1 cellular context compared by ENCODE assay signal in the genomic region with DNA sequence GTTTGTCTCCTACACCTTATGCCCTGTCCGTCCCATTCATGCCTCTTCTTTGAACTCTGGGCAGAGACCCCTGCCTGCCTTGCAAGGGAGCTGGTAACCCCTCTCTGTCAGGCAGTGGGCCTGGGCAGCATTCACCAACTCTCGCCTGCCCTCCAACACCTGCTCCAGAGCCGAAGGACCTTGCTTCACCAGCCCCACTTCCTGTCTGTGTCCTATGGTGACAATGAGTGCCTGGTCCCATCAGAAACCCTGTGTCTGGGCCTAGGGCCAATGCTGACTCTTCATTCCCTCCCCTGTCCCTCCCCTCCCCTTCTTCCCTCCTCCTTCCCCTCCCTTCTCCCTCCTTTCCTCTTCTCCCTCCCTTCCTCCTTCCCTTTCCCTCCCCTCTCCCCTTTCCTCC.
TF ChIP-seq lines count a peak whose summit lies in the region.

No MANE protein-coding gene starts in this region.

TF ChIP-seq in HepG2, 621 proteins besides CTCF, POLR2A, EP300 and RAD21 (continued from another document and continues in another):
- TF ChIP-seq, protein P1, sequence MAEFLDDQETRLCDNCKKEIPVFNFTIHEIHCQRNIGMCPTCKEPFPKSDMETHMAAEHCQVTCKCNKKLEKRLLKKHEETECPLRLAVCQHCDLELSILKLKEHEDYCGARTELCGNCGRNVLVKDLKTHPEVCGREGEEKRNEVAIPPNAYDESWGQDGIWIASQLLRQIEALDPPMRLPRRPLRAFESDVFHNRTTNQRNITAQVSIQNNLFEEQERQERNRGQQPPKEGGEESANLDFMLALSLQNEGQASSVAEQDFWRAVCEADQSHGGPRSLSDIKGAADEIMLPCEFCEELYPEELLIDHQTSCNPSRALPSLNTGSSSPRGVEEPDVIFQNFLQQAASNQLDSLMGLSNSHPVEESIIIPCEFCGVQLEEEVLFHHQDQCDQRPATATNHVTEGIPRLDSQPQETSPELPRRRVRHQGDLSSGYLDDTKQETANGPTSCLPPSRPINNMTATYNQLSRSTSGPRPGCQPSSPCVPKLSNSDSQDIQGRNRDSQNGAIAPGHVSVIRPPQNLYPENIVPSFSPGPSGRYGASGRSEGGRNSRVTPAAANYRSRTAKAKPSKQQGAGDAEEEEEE (CRISPR knock-in tag; IDR thresholded peaks at IDR 0.05; ENCODE audit: borderline replicate concordance), result no peak
- TF ChIP-seq ZNF501 (CRISPR knock-in tag; IDR thresholded peaks at IDR 0.05) (no peak), ZNF138 (CRISPR knock-in tag; IDR thresholded peaks at IDR 0.05; ENCODE audit: low read depth) (no peak), ZNF232 (CRISPR knock-in tag; IDR thresholded peaks at IDR 0.05; ENCODE audit: borderline replicate concordance) (no peak), RARG (CRISPR knock-in tag; IDR thresholded peaks at IDR 0.05; ENCODE audit: low read depth) (no peak), ZNF589 (CRISPR knock-in tag; conservative IDR thresholded peaks at IDR 0.05) (no peak), PCBP2 (optimal IDR thresholded peaks at IDR 0.05; ENCODE audit: low read depth, low read length, poor library complexity, severe bottlenecking) (peak; percentile 97), ZNF761 (CRISPR knock-in tag; conservative IDR thresholded peaks at IDR 0.05) (no peak), ZNF224 (CRISPR knock-in tag; IDR thresholded peaks at IDR 0.05) (no peak), ZFYVE20 (CRISPR knock-in tag; IDR thresholded peaks at IDR 0.05; ENCODE audit: borderline replicate concordance, low read depth) (0 out of 2 replicates have a peak, but pooled peaks have one; percentile 36), CHCHD3 (CRISPR knock-in tag; IDR thresholded peaks at IDR 0.05) (0 out of 2 replicates have a peak, but pooled peaks have one; percentile 63), TAF1 (CRISPR knock-in tag; IDR thresholded peaks at IDR 0.05) (no peak), ZNF101 (CRISPR knock-in tag; IDR thresholded peaks at IDR 0.05; ENCODE audit: borderline replicate concordance, low read depth) (no peak), ZNF781 (CRISPR knock-in tag; IDR thresholded peaks at IDR 0.05; ENCODE audit: borderline replicate concordance, not compliant biosample characterization) (no peak), ZFP82 (CRISPR knock-in tag; IDR thresholded peaks at IDR 0.05; ENCODE audit: borderline replicate concordance) (no peak), BHLHE40 (IDR thresholded peaks at IDR 0.05; ENCODE audit: low read length) (no peak), EED (CRISPR knock-in tag; IDR thresholded peaks at IDR 0.05) (no peak), RCOR2 (CRISPR knock-in tag; IDR thresholded peaks at IDR 0.05) (no peak)
- TF ChIP-seq, protein P2, sequence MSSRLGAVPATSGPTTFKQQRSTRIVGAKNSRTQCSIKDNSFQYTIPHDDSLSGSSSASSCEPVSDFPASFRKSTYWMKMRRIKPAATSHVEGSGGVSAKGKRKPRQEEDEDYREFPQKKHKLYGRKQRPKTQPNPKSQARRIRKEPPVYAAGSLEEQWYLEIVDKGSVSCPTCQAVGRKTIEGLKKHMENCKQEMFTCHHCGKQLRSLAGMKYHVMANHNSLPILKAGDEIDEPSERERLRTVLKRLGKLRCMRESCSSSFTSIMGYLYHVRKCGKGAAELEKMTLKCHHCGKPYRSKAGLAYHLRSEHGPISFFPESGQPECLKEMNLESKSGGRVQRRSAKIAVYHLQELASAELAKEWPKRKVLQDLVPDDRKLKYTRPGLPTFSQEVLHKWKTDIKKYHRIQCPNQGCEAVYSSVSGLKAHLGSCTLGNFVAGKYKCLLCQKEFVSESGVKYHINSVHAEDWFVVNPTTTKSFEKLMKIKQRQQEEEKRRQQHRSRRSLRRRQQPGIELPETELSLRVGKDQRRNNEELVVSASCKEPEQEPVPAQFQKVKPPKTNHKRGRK (CRISPR knock-in tag; IDR thresholded peaks at IDR 0.05), result peak; percentile 48; the same call in 1 of the 2 replicates
- TF ChIP-seq, protein P3, sequence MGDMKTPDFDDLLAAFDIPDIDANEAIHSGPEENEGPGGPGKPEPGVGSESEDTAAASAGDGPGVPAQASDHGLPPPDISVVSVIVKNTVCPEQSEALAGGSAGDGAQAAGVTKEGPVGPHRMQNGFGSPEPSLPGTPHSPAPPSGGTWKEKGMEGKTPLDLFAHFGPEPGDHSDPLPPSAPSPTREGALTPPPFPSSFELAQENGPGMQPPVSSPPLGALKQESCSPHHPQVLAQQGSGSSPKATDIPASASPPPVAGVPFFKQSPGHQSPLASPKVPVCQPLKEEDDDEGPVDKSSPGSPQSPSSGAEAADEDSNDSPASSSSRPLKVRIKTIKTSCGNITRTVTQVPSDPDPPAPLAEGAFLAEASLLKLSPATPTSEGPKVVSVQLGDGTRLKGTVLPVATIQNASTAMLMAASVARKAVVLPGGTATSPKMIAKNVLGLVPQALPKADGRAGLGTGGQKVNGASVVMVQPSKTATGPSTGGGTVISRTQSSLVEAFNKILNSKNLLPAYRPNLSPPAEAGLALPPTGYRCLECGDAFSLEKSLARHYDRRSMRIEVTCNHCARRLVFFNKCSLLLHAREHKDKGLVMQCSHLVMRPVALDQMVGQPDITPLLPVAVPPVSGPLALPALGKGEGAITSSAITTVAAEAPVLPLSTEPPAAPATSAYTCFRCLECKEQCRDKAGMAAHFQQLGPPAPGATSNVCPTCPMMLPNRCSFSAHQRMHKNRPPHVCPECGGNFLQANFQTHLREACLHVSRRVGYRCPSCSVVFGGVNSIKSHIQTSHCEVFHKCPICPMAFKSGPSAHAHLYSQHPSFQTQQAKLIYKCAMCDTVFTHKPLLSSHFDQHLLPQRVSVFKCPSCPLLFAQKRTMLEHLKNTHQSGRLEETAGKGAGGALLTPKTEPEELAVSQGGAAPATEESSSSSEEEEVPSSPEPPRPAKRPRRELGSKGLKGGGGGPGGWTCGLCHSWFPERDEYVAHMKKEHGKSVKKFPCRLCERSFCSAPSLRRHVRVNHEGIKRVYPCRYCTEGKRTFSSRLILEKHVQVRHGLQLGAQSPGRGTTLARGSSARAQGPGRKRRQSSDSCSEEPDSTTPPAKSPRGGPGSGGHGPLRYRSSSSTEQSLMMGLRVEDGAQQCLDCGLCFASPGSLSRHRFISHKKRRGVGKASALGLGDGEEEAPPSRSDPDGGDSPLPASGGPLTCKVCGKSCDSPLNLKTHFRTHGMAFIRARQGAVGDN (CRISPR knock-in tag; IDR thresholded peaks at IDR 0.05), result 0 out of 2 replicates have a peak, but pooled peaks have one; percentile 29
- TF ChIP-seq, protein P4, sequence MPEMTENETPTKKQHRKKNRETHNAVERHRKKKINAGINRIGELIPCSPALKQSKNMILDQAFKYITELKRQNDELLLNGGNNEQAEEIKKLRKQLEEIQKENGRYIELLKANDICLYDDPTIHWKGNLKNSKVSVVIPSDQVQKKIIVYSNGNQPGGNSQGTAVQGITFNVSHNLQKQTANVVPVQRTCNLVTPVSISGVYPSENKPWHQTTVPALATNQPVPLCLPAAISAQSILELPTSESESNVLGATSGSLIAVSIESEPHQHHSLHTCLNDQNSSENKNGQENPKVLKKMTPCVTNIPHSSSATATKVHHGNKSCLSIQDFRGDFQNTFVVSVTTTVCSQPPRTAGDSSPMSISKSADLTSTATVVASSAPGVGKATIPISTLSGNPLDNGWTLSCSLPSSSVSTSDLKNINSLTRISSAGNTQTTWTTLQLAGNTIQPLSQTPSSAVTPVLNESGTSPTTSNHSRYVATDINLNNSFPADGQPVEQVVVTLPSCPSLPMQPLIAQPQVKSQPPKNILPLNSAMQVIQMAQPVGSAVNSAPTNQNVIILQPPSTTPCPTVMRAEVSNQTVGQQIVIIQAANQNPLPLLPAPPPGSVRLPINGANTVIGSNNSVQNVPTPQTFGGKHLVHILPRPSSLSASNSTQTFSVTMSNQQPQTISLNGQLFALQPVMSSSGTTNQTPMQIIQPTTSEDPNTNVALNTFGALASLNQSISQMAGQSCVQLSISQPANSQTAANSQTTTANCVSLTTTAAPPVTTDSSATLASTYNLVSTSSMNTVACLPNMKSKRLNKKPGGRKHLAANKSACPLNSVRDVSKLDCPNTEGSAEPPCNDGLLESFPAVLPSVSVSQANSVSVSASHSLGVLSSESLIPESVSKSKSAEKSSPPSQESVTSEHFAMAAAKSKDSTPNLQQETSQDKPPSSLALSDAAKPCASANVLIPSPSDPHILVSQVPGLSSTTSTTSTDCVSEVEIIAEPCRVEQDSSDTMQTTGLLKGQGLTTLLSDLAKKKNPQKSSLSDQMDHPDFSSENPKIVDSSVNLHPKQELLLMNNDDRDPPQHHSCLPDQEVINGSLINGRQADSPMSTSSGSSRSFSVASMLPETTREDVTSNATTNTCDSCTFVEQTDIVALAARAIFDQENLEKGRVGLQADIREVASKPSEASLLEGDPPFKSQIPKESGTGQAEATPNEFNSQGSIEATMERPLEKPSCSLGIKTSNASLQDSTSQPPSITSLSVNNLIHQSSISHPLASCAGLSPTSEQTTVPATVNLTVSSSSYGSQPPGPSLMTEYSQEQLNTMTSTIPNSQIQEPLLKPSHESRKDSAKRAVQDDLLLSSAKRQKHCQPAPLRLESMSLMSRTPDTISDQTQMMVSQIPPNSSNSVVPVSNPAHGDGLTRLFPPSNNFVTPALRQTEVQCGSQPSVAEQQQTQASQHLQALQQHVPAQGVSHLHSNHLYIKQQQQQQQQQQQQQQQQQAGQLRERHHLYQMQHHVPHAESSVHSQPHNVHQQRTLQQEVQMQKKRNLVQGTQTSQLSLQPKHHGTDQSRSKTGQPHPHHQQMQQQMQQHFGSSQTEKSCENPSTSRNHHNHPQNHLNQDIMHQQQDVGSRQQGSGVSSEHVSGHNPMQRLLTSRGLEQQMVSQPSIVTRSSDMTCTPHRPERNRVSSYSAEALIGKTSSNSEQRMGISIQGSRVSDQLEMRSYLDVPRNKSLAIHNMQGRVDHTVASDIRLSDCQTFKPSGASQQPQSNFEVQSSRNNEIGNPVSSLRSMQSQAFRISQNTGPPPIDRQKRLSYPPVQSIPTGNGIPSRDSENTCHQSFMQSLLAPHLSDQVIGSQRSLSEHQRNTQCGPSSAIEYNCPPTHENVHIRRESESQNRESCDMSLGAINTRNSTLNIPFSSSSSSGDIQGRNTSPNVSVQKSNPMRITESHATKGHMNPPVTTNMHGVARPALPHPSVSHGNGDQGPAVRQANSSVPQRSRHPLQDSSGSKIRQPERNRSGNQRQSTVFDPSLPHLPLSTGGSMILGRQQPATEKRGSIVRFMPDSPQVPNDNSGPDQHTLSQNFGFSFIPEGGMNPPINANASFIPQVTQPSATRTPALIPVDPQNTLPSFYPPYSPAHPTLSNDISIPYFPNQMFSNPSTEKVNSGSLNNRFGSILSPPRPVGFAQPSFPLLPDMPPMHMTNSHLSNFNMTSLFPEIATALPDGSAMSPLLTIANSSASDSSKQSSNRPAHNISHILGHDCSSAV (CRISPR knock-in tag; IDR thresholded peaks at IDR 0.05; ENCODE audit: borderline replicate concordance), result no peak
- TF ChIP-seq, protein P5, sequence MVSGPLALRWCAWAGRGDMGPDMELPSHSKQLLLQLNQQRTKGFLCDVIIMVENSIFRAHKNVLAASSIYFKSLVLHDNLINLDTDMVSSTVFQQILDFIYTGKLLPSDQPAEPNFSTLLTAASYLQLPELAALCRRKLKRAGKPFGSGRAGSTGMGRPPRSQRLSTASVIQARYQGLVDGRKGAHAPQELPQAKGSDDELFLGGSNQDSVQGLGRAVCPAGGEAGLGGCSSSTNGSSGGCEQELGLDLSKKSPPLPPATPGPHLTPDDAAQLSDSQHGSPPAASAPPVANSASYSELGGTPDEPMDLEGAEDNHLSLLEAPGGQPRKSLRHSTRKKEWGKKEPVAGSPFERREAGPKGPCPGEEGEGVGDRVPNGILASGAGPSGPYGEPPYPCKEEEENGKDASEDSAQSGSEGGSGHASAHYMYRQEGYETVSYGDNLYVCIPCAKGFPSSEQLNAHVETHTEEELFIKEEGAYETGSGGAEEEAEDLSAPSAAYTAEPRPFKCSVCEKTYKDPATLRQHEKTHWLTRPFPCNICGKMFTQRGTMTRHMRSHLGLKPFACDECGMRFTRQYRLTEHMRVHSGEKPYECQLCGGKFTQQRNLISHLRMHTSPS (CRISPR knock-in tag; IDR thresholded peaks at IDR 0.05; ENCODE audit: low read depth), result no peak
- TF ChIP-seq, protein P6, sequence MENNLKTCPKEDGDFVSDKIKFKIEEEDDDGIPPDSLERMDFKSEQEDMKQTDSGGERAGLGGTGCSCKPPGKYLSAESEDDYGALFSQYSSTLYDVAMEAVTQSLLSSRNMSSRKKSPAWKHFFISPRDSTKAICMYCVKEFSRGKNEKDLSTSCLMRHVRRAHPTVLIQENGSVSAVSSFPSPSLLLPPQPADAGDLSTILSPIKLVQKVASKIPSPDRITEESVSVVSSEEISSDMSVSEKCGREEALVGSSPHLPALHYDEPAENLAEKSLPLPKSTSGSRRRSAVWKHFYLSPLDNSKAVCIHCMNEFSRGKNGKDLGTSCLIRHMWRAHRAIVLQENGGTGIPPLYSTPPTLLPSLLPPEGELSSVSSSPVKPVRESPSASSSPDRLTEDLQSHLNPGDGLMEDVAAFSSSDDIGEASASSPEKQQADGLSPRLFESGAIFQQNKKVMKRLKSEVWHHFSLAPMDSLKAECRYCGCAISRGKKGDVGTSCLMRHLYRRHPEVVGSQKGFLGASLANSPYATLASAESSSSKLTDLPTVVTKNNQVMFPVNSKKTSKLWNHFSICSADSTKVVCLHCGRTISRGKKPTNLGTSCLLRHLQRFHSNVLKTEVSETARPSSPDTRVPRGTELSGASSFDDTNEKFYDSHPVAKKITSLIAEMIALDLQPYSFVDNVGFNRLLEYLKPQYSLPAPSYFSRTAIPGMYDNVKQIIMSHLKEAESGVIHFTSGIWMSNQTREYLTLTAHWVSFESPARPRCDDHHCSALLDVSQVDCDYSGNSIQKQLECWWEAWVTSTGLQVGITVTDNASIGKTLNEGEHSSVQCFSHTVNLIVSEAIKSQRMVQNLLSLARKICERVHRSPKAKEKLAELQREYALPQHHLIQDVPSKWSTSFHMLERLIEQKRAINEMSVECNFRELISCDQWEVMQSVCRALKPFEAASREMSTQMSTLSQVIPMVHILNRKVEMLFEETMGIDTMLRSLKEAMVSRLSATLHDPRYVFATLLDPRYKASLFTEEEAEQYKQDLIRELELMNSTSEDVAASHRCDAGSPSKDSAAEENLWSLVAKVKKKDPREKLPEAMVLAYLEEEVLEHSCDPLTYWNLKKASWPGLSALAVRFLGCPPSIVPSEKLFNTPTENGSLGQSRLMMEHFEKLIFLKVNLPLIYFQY (CRISPR knock-in tag; IDR thresholded peaks at IDR 0.05; ENCODE audit: borderline replicate concordance), result no peak
- TF ChIP-seq, protein P7, sequence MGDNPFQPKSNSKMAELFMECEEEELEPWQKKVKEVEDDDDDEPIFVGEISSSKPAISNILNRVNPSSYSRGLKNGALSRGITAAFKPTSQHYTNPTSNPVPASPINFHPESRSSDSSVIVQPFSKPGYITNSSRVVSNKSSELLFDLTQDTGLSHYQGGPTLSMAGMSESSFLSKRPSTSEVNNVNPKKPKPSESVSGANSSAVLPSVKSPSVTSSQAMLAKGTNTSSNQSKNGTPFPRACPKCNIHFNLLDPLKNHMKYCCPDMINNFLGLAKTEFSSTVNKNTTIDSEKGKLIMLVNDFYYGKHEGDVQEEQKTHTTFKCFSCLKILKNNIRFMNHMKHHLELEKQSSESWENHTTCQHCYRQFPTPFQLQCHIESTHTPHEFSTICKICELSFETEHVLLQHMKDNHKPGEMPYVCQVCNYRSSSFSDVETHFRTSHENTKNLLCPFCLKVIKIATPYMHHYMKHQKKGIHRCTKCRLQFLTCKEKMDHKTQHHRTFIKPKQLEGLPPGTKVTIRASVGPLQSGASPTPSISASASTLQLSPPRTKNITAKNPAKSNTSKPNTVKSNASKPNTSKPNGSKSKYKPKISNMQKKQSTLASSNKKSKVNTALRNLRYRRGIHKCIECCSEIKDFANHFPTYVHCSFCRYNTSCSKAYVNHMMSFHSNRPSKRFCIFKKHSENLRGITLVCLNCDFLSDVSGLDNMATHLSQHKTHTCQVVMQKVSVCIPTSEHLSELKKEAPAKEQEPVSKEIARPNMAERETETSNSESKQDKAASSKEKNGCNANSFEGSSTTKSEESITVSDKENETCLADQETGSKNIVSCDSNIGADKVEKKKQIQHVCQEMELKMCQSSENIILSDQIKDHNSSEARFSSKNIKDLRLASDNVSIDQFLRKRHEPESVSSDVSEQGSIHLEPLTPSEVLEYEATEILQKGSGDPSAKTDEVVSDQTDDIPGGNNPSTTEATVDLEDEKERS (CRISPR knock-in tag; IDR thresholded peaks at IDR 0.05), result no peak
